In genomic region chr2:66569974-66570373, GRCh38 we compare ENCODE assay signal across 23 cellular contexts.
DNase-seq lines count a peak whose midpoint lies in the region; ATAC-seq, FAIRE-seq and TF ChIP-seq lines count a peak whose summit lies in the region.
"Had no signal": no experiment of that assay in that cellular context is flagged by ENCODE, and none has a peak within 500 bp of the region (broad histone marks: within the 10 kb centered on the region; RNA-seq: fewer than 3 reads in every experiment).

No MANE protein-coding gene starts in this region.

- no peaks in the 10 kb centered on the region for H3K36me3 ChIP-seq in transverse colon
- no peaks in the 10 kb centered on the region for H3K36me3 ChIP-seq in naive thymus-derived CD4-positive, alpha-beta T cell (ENCODE audit: control insufficient read depth in 2 of 3, insufficient read depth in 3 of 3, low read length in 3 of 3)

- H3K27ac Mint-ChIP-seq in HFFc6 (peak overlapping the region; percentile 88), mesothelial cell of epicardium (peak overlapping the region; percentile 94)
- H3K27ac Mint-ChIP-seq in activated naive CD8-positive, alpha-beta T cell treated with anti-CD3 and anti-CD28 coated beads, Interleukin-2, amount 50 U/mL, for 24 hours = no peak overlapping the region
- H3K27ac Mint-ChIP-seq in naive thymus-derived CD4-positive, alpha-beta T cell = no peak overlapping the region
- H3K27ac Mint-ChIP-seq: activated CD8-positive, alpha-beta T cell treated with anti-CD3 and anti-CD28 coated beads for 36 hours; immature natural killer cell; naive B cell; stimulated activated naive CD8-positive, alpha-beta T cell treated with anti-CD3 and anti-CD28 coated beads, Interleukin-15, amount 100 ng/mL, for 72 hours had no signal

- H3K36me3 Mint-ChIP-seq in HFFc6 (ENCODE audit: low read depth) (peaks cover 47% of the 10 kb centered on the region), mesothelial cell of epicardium (peaks cover 19% of the 10 kb centered on the region)
- H3K36me3 Mint-ChIP-seq in activated naive CD8-positive, alpha-beta T cell treated with anti-CD3 and anti-CD28 coated beads, Interleukin-2, amount 50 U/mL, for 24 hours (ENCODE audit: low read depth) = no peaks in the 10 kb centered on the region
- no peaks in the 10 kb centered on the region for H3K36me3 Mint-ChIP-seq in naive thymus-derived CD4-positive, alpha-beta T cell
- H3K36me3 Mint-ChIP-seq: naive B cell had no signal

- H3K9me3 ChIP-seq in transverse colon = no peaks in the 10 kb centered on the region
- no peaks in the 10 kb centered on the region for H3K9me3 ChIP-seq in naive thymus-derived CD4-positive, alpha-beta T cell (ENCODE audit: control insufficient read depth in 2 of 3, low read length in 3 of 3)
- H3K9me3 ChIP-seq: heart right ventricle, psoas muscle, tibial nerve had no signal

- H3K4me1 Mint-ChIP-seq in HFFc6 (ENCODE audit: low read depth) (peaks cover 90% of the 10 kb centered on the region), mesothelial cell of epicardium (peaks cover 78% of the 10 kb centered on the region)
- H3K4me1 Mint-ChIP-seq in activated naive CD8-positive, alpha-beta T cell treated with anti-CD3 and anti-CD28 coated beads, Interleukin-2, amount 50 U/mL, for 24 hours = peaks cover 1% of the 10 kb centered on the region
- peaks cover 0 to 6% (median 1%) of the 10 kb centered on the region in 7 donors for H3K4me1 Mint-ChIP-seq in naive thymus-derived CD4-positive, alpha-beta T cell

- intact Hi-C loops in transverse colon (cut with DNase I; ENCODE audit: low total_unique reads) = loop anchor here (10.0 kb wide), 2 partner anchors 645 to 1275 kb away; no protein-coding TSS in a partner anchor
- intact Hi-C loops in naive thymus-derived CD4-positive, alpha-beta T cell (cut with micrococcal nuclease) = no loop called here

- POLR2A ChIA-PET in naive thymus-derived CD4-positive, alpha-beta T cell (lab: Charles Lee) = no interaction called here

- H3K4me3 Mint-ChIP-seq in HFFc6 (0 out of 2 replicates have a peak overlapping the region, but pooled peaks have one; percentile 22), mesothelial cell of epicardium (no peak overlapping the region)
- no peak overlapping the region for H3K4me3 Mint-ChIP-seq in activated naive CD8-positive, alpha-beta T cell treated with anti-CD3 and anti-CD28 coated beads, Interleukin-2, amount 50 U/mL, for 24 hours
- no peak overlapping the region for H3K4me3 Mint-ChIP-seq in naive thymus-derived CD4-positive, alpha-beta T cell
- H3K4me3 Mint-ChIP-seq: activated CD8-positive, alpha-beta T cell treated with anti-CD3 and anti-CD28 coated beads for 36 hours; central memory CD8-positive, alpha-beta T cell; immature natural killer cell; naive B cell; stimulated activated naive CD8-positive, alpha-beta T cell treated with anti-CD3 and anti-CD28 coated beads, Interleukin-15, amount 100 ng/mL, for 72 hours had no signal

- H3K4me1 ChIP-seq in transverse colon = peaks cover 0 to 23% (median 3%) of the 10 kb centered on the region in 4 donors
- H3K4me1 ChIP-seq in naive thymus-derived CD4-positive, alpha-beta T cell (ENCODE audit: control insufficient read depth in 2 of 2, insufficient read depth in 2 of 2, low read length in 2 of 2) = no peaks in the 10 kb centered on the region
- H3K4me1 ChIP-seq: psoas muscle had no signal

- TF ChIP-seq EP300 in transverse colon (IDR thresholded peaks at IDR 0.05; ENCODE audit: low read depth) = no peak

- H3K4me3 ChIP-seq in transverse colon = no peak overlapping the region
- no peak overlapping the region for H3K4me3 ChIP-seq in naive thymus-derived CD4-positive, alpha-beta T cell (ENCODE audit: low read length)
- H3K4me3 ChIP-seq: heart right ventricle, lung, psoas muscle, tibial nerve had no signal

- 63 to 74% methylated on average over 1 to 2 of the region's 2 CpGs for WGBS in transverse colon (ENCODE audit: low coverage in 1 of 2), 2 donors

- FAIRE-seq in endometrium (lab: Jason Lieb, UNC) (peak; percentile 33), urothelium cell line (lab: Jason Lieb, UNC) (no peak)

- in situ Hi-C loops in transverse colon (cut with MboI; ENCODE audit: low pct_ligation_motif_present in 1 of 4, low pct_unique_long_range_greater_than_20kb in 1 of 4, low sequenced_read_pairs in 3 of 4) = no loop called here

- no peak for ATAC-seq in activated naive CD8-positive, alpha-beta T cell treated with anti-CD3 and anti-CD28 coated beads, Interleukin-2, amount 50 U/mL, for 24 hours
- ATAC-seq in naive thymus-derived CD4-positive, alpha-beta T cell = no peak
- ATAC-seq: activated CD8-positive, alpha-beta T cell treated with anti-CD3 and anti-CD28 coated beads for 36 hours; heart right ventricle; psoas muscle; stimulated activated naive CD8-positive, alpha-beta T cell treated with anti-CD3 and anti-CD28 coated beads, Interleukin-15, amount 100 ng/mL, for 72 hours had no signal

- TF ChIP-seq CTCF in HFFc6 (IDR thresholded peaks at IDR 0.05) (no peak), mesothelial cell of epicardium (IDR thresholded peaks at IDR 0.05; ENCODE audit: unreplicated experiment) (no peak), transverse colon (IDR thresholded peaks at IDR 0.05) (no peak)

- DNase-seq in HFFc6 = no peak
- no peak for DNase-seq in mesothelial cell of epicardium (ENCODE audit: low spot score in 2 of 2, unreplicated experiment in 2 of 2)
- no peak for DNase-seq in transverse colon
- no peak for DNase-seq in urothelium cell line (ENCODE audit: low spot score)
- no peak for DNase-seq in activated naive CD8-positive, alpha-beta T cell treated with anti-CD3 and anti-CD28 coated beads, Interleukin-2, amount 50 U/mL, for 24 hours
- DNase-seq in naive thymus-derived CD4-positive, alpha-beta T cell = no peak
- DNase-seq in GOT3 (lab: John Stamatoyannopoulos, UW) = no peak
- DNase-seq: activated CD8-positive, alpha-beta T cell treated with anti-CD3 and anti-CD28 coated beads for 36 hours; activated naive CD4-positive, alpha-beta T cell; activated T-cell treated with anti-CD3 and anti-CD28 coated beads, Interleukin-2, amount 50 U/mL, for 1 hour; amygdala; effector CD8-positive, alpha-beta T cell; heart right ventricle; naive B cell; psoas muscle; stimulated activated CD4-positive, alpha-beta T cell treated with anti-CD3 and anti-CD28 coated beads, Interleukin-4, amount 100 ng/mL, for 24 hours; stimulated activated naive CD8-positive, alpha-beta T cell treated with anti-CD3 and anti-CD28 coated beads, Interleukin-15, amount 100 ng/mL, for 72 hours; T-helper 9 cell had no signal

- peaks cover 23% of the 10 kb centered on the region for H3K27me3 ChIP-seq in transverse colon
- H3K27me3 ChIP-seq in naive thymus-derived CD4-positive, alpha-beta T cell (ENCODE audit: control insufficient read depth in 2 of 2, insufficient read depth in 2 of 2, low read length in 2 of 2) = peaks cover 0 to 6% of the 10 kb centered on the region in 2 donors

- H3K27ac ChIP-seq in transverse colon = peak overlapping the region in 3 of 4 donors; percentile 32 to 55 (median 33)
- H3K27ac ChIP-seq in naive thymus-derived CD4-positive, alpha-beta T cell (ENCODE audit: low read depth, low read length) = no peak overlapping the region
- H3K27ac ChIP-seq: heart right ventricle, psoas muscle, tibial nerve had no signal

- CTCF ChIA-PET in naive thymus-derived CD4-positive, alpha-beta T cell (lab: Charles Lee) = no interaction called here

- H3K27me3 Mint-ChIP-seq in HFFc6 (ENCODE audit: insufficient read depth) (peaks cover 3% of the 10 kb centered on the region), mesothelial cell of epicardium (ENCODE audit: low read depth) (no peaks in the 10 kb centered on the region)
- peaks cover 19% of the 10 kb centered on the region for H3K27me3 Mint-ChIP-seq in activated naive CD8-positive, alpha-beta T cell treated with anti-CD3 and anti-CD28 coated beads, Interleukin-2, amount 50 U/mL, for 24 hours
- peaks cover 25 to 34% (median 29%) of the 10 kb centered on the region in 5 donors for H3K27me3 Mint-ChIP-seq in naive thymus-derived CD4-positive, alpha-beta T cell

- TF ChIP-seq POLR2A in transverse colon (IDR thresholded peaks at IDR 0.05) = no peak

- H3K9me3 Mint-ChIP-seq in HFFc6 (no peaks in the 10 kb centered on the region), mesothelial cell of epicardium (no peaks in the 10 kb centered on the region)
- no peaks in the 10 kb centered on the region for H3K9me3 Mint-ChIP-seq in activated naive CD8-positive, alpha-beta T cell treated with anti-CD3 and anti-CD28 coated beads, Interleukin-2, amount 50 U/mL, for 24 hours
- peaks cover 0 to 5% (median 0%) of the 10 kb centered on the region in 11 donors for H3K9me3 Mint-ChIP-seq in naive thymus-derived CD4-positive, alpha-beta T cell
- H3K9me3 Mint-ChIP-seq: activated CD8-positive, alpha-beta T cell treated with anti-CD3 and anti-CD28 coated beads for 36 hours; immature natural killer cell; stimulated activated naive CD8-positive, alpha-beta T cell treated with anti-CD3 and anti-CD28 coated beads, Interleukin-15, amount 100 ng/mL, for 72 hours had no signal

Comparison
In these comparisons a context has a peak if more than half of its experiments do, and no peak if none do; other contexts are left out.
1. H3K27ac Mint-ChIP-seq: peak in HFFc6 (single experiment) and mesothelial cell of epicardium (single experiment); none in activated naive CD8-positive, alpha-beta T cell treated with anti-CD3 and anti-CD28 coated beads, Interleukin-2, amount 50 U/mL, for 24 hours (single experiment) and naive thymus-derived CD4-positive, alpha-beta T cell (0 of 9).